ENCODE assay signal across 3 cellular contexts in the genomic region with DNA sequence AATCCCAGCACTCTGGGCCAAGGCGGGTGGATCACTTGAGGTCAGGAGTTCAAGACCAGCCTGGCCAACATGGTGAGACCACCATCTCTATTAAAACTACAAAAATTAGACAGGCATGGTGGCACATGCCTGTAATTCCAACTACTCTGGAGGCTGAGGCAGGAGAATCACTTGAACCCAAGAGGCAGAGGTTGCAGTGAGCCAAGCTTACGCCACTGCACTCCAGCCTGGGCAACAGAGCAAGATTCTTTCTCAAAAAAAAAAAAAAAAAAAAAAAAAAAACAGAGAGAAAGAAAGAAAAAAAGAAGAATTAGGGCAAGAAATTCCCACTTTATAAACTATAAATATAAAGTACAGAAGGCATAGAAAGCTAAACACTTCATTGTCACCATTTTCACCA.
DNase-seq lines count a peak whose midpoint lies in the region; ATAC-seq, FAIRE-seq and TF ChIP-seq lines count a peak whose summit lies in the region.
"Not testable (repeated sequence)": the region's sequence is repeated elsewhere in the genome, so short reads cannot be mapped to it uniquely, and the experiment has no call there.

No MANE protein-coding gene starts in this region.

- BruUV-seq in HCT116 (replicated peaks; lab: Mats Ljungman, UMichigan); K562 (replicated peaks; lab: Mats Ljungman, UMichigan): not testable (repeated sequence)

- not testable (repeated sequence) for H3K27me3 ChIP-seq in HCT116 (ENCODE audit: insufficient read depth, low read length); K562 (ENCODE audit: control insufficient read depth in 2 of 2, insufficient read depth in 2 of 2, low read length in 2 of 2)

- intact Hi-C loops in HCT116 (cut with micrococcal nuclease); K562 (cut with micrococcal nuclease): not testable (repeated sequence)

- peak; percentile 44 for FAIRE-seq in GM12892 (lab: Jason Lieb, UNC)
- not testable (repeated sequence) for FAIRE-seq in K562 (lab: Jason Lieb, UNC)

- not testable (repeated sequence) for TF ChIP-seq RAD21 in HCT116 (IDR thresholded peaks at IDR 0.05; ENCODE audit: low read depth); K562 (CRISPR knock-in tag; conservative IDR thresholded peaks at IDR 0.05 in 1 of 2, IDR thresholded peaks at IDR 0.05 in 1 of 2)

- not testable (repeated sequence) for H3K4me3 ChIP-seq in HCT116 (replicated peaks in 1 of 2; ENCODE audit: low read depth in 1 of 2, low read length in 2 of 2); K562

- 96% methylated on average over 2 of the region's 2 CpGs for WGBS in K562 (ENCODE audit: insufficient coverage, low coverage, missing lambda C conversion rate)

- CTCF ChIA-PET in HCT116 (lab: Charles Lee); K562 (lab: Yijun Ruan, JAX; ENCODE audit: low intra/inter-chr PET ratio): not testable (repeated sequence)

- H3K9me2 ChIP-seq in HCT116 (ENCODE audit: insufficient read depth): not testable (repeated sequence)

- not testable (repeated sequence) for H3K36me3 ChIP-seq in HCT116 (ENCODE audit: control insufficient read depth in 1 of 2, insufficient read depth in 2 of 2, low read length in 2 of 2); K562 (ENCODE audit: control insufficient read depth, insufficient read depth, low read length)

- TF ChIP-seq POLR2A in GM12892 (IDR thresholded peaks at IDR 0.05; ENCODE audit: low read depth, low read length); HCT116 (IDR thresholded peaks at IDR 0.05; ENCODE audit: borderline replicate concordance, extremely low read depth, insufficient read depth, insufficient read length); K562 (conservative IDR thresholded peaks at IDR 0.05): not testable (repeated sequence)

- DNase-seq in GM12892 (ENCODE audit: insufficient read length); HCT116 (ENCODE audit: low read depth, low spot score); K562 (ENCODE audit: extremely low read depth in 1 of 4, low spot score in 3 of 4): not testable (repeated sequence)

- H2AFZ ChIP-seq in HCT116 (ENCODE audit: low read depth, low read length, poor library complexity, severe bottlenecking): peak overlapping the region; percentile 35
- H2AFZ ChIP-seq in K562 (ENCODE audit: low read depth, low read length): not testable (repeated sequence)

- H3K79me2 ChIP-seq in HCT116 (ENCODE audit: insufficient read depth, low read length); K562 (ENCODE audit: control insufficient read depth, insufficient read depth, low read length): not testable (repeated sequence)

- H3K4me1 ChIP-seq in HCT116 (ENCODE audit: control insufficient read depth in 1 of 2, insufficient read depth in 2 of 2, low read length in 2 of 2): not testable (repeated sequence)
- peaks cover 18 to 42% of the 10 kb centered on the region in 2 experiments for H3K4me1 ChIP-seq in K562 (replicated peaks in 1 of 2; ENCODE audit: control insufficient read depth in 2 of 2, insufficient read depth in 2 of 2, low read length in 2 of 2)

- not testable (repeated sequence) for H3K27ac ChIP-seq in HCT116 (ENCODE audit: low read depth, low read length); K562 (ENCODE audit: extremely low read depth, low read depth, low read length)

- not testable (repeated sequence) for H4K20me1 ChIP-seq in HCT116 (ENCODE audit: insufficient read depth); K562 (replicated peaks; ENCODE audit: control insufficient read depth, insufficient read depth, low read length)

- H3K9me3 ChIP-seq in HCT116 (ENCODE audit: control insufficient read depth in 1 of 2, insufficient read depth in 1 of 2, low read depth in 1 of 2, low read length in 2 of 2): not testable (repeated sequence)
- peaks cover 13% of the 10 kb centered on the region for H3K9me3 ChIP-seq in K562 (replicated peaks; ENCODE audit: control insufficient read depth, insufficient read depth, low read depth, low read length)

- H3K9me1 ChIP-seq in K562 (ENCODE audit: control insufficient read depth, insufficient read depth, low read length): not testable (repeated sequence)

- in situ Hi-C loops in K562 (cut with MboI): not testable (repeated sequence)

- TF ChIP-seq CTCF in HCT116 (IDR thresholded peaks at IDR 0.05 in 2 of 3, conservative IDR thresholded peaks at IDR 0.05 in 1 of 3; ENCODE audit: borderline replicate concordance in 1 of 3, insufficient read depth in 1 of 3, low read depth in 2 of 3, low read length in 2 of 3); K562 (IDR thresholded peaks at IDR 0.05 in 2 of 3, conservative IDR thresholded peaks at IDR 0.05 in 1 of 3; ENCODE audit: insufficient read depth in 2 of 3, low read depth in 1 of 3, low read length in 3 of 3): not testable (repeated sequence)

- TF ChIP-seq EP300 in K562 (IDR thresholded peaks at IDR 0.05; ENCODE audit: low read length): not testable (repeated sequence)

- RAD21 ChIA-PET in HCT116 (lab: Charles Lee; ENCODE audit: low non-redundant PET in 1 of 2, low total read pairs in 2 of 2, uncharacterized antibody in 2 of 2, unreplicated experiment in 2 of 2): not testable (repeated sequence)

- POLR2A ChIA-PET in HCT116 (lab: Charles Lee): not testable (repeated sequence)
- POLR2A ChIA-PET in K562 (lab: Yijun Ruan, JAX): interaction anchor here (0.6 to 2.4 kb wide), 4 partner anchors 9 to 74 kb away, joined by 3 to 8 read pairs (median 3); no protein-coding TSS in a partner anchor

- not testable (repeated sequence) for H3K9ac ChIP-seq in HCT116 (ENCODE audit: low read length); K562 (ENCODE audit: insufficient read depth in 1 of 2, low read depth in 2 of 2, low read length in 2 of 2)

- not testable (repeated sequence) for ATAC-seq in HCT116, K562

- H3K4me2 ChIP-seq in HCT116 (ENCODE audit: low read length); K562 (ENCODE audit: insufficient read depth, low read length): not testable (repeated sequence)

TF ChIP-seq in K562, 482 proteins besides CTCF, POLR2A, EP300 and RAD21:
- 0 out of 2 replicates have a peak, but pooled peaks have one; percentile 34 for TF ChIP-seq ZNF384 (IDR thresholded peaks at IDR 0.05; ENCODE audit: low read depth, low read length)
- TF ChIP-seq ZNF121 (CRISPR knock-in tag; conservative IDR thresholded peaks at IDR 0.05): peak; percentile 92
- 0 out of 2 replicates have a peak, but pooled peaks have one; percentile 51 for TF ChIP-seq ZNF512 (tag; IDR thresholded peaks at IDR 0.05)
- peak; percentile 71; the same call in 1 of the 2 replicates for TF ChIP-seq BCOR (IDR thresholded peaks at IDR 0.05)
